In genomic region chr19:42420055-42420544, GRCh38 we compare ENCODE assay signal across 8 cellular contexts. TPM values are rescaled to one million over a fixed set of nuclear protein-coding genes. Genes with fewer than 3 reads are reported as not detected.
A peak's percentile ranks its signal among the peaks of the same experiment; 100 is the strongest.
DNase-seq lines count a peak whose midpoint lies in the region; ATAC-seq and TF ChIP-seq lines count a peak whose summit lies in the region.

No MANE protein-coding gene starts in this region.

- no peaks in the 10 kb centered on the region for H3K9me3 ChIP-seq in naive thymus-derived CD4-positive, alpha-beta T cell (ENCODE audit: control insufficient read depth in 2 of 3, low read length in 3 of 3)

- peak overlapping the region in 7 of 10 donors; percentile 6 to 89 (median 24) for H3K4me3 Mint-ChIP-seq in naive thymus-derived CD4-positive, alpha-beta T cell

- H3K36me3 ChIP-seq in naive thymus-derived CD4-positive, alpha-beta T cell (ENCODE audit: control insufficient read depth in 2 of 3, insufficient read depth in 3 of 3, low read length in 3 of 3) = peaks cover 0 to 10% (median 0%) of the 10 kb centered on the region in 3 experiments

- ATAC-seq in naive thymus-derived CD4-positive, alpha-beta T cell = peak; percentile 55
- ATAC-seq in GM18907 (IDR thresholded peaks at IDR 0.05; ENCODE audit: unreplicated experiment) = no peak

- peaks cover 30 to 44% (median 37%) of the 10 kb centered on the region in 7 donors for H3K4me1 Mint-ChIP-seq in naive thymus-derived CD4-positive, alpha-beta T cell

- peaks cover 21 to 30% of the 10 kb centered on the region in 2 donors for H3K4me1 ChIP-seq in naive thymus-derived CD4-positive, alpha-beta T cell (ENCODE audit: control insufficient read depth in 2 of 2, insufficient read depth in 2 of 2, low read length in 2 of 2)

- H3K27ac Mint-ChIP-seq in naive thymus-derived CD4-positive, alpha-beta T cell = peak overlapping the region in 6 of 9 donors; percentile 15 to 76 (median 53)

- peak; percentile 73 for TF ChIP-seq CTCF in NB4 (IDR thresholded peaks at IDR 0.05; ENCODE audit: low read depth, low read length)

- TF ChIP-seq POLR2A in NB4 (IDR thresholded peaks at IDR 0.05; ENCODE audit: extremely low read depth, insufficient read length) = no peak

- no peaks in the 10 kb centered on the region for H3K9me3 Mint-ChIP-seq in naive thymus-derived CD4-positive, alpha-beta T cell

- no peaks in the 10 kb centered on the region for H3K27me3 Mint-ChIP-seq in naive thymus-derived CD4-positive, alpha-beta T cell

- H3K27me3 ChIP-seq in naive thymus-derived CD4-positive, alpha-beta T cell (ENCODE audit: control insufficient read depth in 2 of 2, insufficient read depth in 2 of 2, low read length in 2 of 2) = no peaks in the 10 kb centered on the region

- DNase-seq in SIG-M5 treated with dmso at 0.1 percent for 504 hours (lab: John Stamatoyannopoulos, UW; ENCODE audit: unreplicated experiment) (peak; percentile 65), SIG-M5 (lab: John Stamatoyannopoulos, UW) (no peak), NB4 (ENCODE audit: low read depth) (peak; percentile 58), dermis blood vessel endothelial cell (peak; percentile 75)
- peak; percentile 79 to 81 for DNase-seq in activated CD4-positive, alpha-beta T cell treated with anti-CD3 and anti-CD28 coated beads for 4 hours
- DNase-seq in naive thymus-derived CD4-positive, alpha-beta T cell = peak; percentile 44 to 73 (median 72)

- peaks cover 0 to 7% (median 1%) of the 10 kb centered on the region in 5 donors for H3K36me3 Mint-ChIP-seq in naive thymus-derived CD4-positive, alpha-beta T cell

- POLR2A ChIA-PET in naive thymus-derived CD4-positive, alpha-beta T cell (lab: Charles Lee) = interaction anchor here (0.6 to 1.0 kb wide), 2 partner anchors 14 to 23 kb away, joined by 3 read pairs; no protein-coding TSS in a partner anchor

- CTCF ChIA-PET in naive thymus-derived CD4-positive, alpha-beta T cell (lab: Charles Lee) = interaction anchor here (0.6 to 8.7 kb wide), 6 partner anchors 15 to 253 kb away, joined by 3 to 94 read pairs (median 5); no protein-coding TSS in a partner anchor

- H3K27ac ChIP-seq in naive thymus-derived CD4-positive, alpha-beta T cell (ENCODE audit: low read depth, low read length) = no peak overlapping the region
- H3K27ac ChIP-seq in temporal lobe (ENCODE audit: low read depth, low read length) = peak overlapping the region; percentile 28

- intact Hi-C loops in naive thymus-derived CD4-positive, alpha-beta T cell (cut with micrococcal nuclease) = loop anchor here (1.0 to 5.0 kb wide), 5 partner anchors 13 to 1023 kb away; partner anchors contain the start of genes BCKDHA (in 1 of the 2), EXOSC5 (in 1 of the 2), GSK3A (in 1 of the 2) and ZNF574 (in 1 of the 2)

- H3K4me3 ChIP-seq in NB4 (ENCODE audit: low read depth, low read length) = no peak overlapping the region
- no peak overlapping the region for H3K4me3 ChIP-seq in naive thymus-derived CD4-positive, alpha-beta T cell (ENCODE audit: low read length)

RNA-seq across cellular contexts. Expression of gene LIPE, which starts 7.1 kb away (rescaled TPM):
- 10.8 and 12.1 TPM in 2 replicates for total RNA-seq in dermis blood vessel endothelial cell
- 10 to 100 TPM; 15.8 to 35.4 (median 28.3) TPM for total RNA-seq in naive thymus-derived CD4-positive, alpha-beta T cell
- polyA plus RNA-seq in naive thymus-derived CD4-positive, alpha-beta T cell = 1 to 10 TPM; 7.0 to 9.8 TPM
- 6.9 TPM for total RNA-seq in temporal lobe

RNA-seq across cellular contexts. Expression of gene CXCL17, which starts 22.6 kb away (rescaled TPM):
- total RNA-seq in dermis blood vessel endothelial cell (not detected in 2 replicates), temporal lobe (not detected)
- not detected for total RNA-seq in naive thymus-derived CD4-positive, alpha-beta T cell
- under 1 TPM in 1 of 2 donors, not detected in 1; 0.30 TPM for polyA plus RNA-seq in naive thymus-derived CD4-positive, alpha-beta T cell

RNA-seq across cellular contexts. Expression of gene CNFN, which starts 30.0 kb away (rescaled TPM):
- total RNA-seq in dermis blood vessel endothelial cell = not detected in 2 replicates
- total RNA-seq in naive thymus-derived CD4-positive, alpha-beta T cell = under 1 TPM in 1 of 5 experiments, not detected in 4; 0.75 TPM
- polyA plus RNA-seq in naive thymus-derived CD4-positive, alpha-beta T cell = under 1 TPM in 1 of 2 donors, not detected in 1; 0.52 TPM
- total RNA-seq in temporal lobe = not detected
